ENCODE assay signal across 1 cellular context in the genomic region with DNA sequence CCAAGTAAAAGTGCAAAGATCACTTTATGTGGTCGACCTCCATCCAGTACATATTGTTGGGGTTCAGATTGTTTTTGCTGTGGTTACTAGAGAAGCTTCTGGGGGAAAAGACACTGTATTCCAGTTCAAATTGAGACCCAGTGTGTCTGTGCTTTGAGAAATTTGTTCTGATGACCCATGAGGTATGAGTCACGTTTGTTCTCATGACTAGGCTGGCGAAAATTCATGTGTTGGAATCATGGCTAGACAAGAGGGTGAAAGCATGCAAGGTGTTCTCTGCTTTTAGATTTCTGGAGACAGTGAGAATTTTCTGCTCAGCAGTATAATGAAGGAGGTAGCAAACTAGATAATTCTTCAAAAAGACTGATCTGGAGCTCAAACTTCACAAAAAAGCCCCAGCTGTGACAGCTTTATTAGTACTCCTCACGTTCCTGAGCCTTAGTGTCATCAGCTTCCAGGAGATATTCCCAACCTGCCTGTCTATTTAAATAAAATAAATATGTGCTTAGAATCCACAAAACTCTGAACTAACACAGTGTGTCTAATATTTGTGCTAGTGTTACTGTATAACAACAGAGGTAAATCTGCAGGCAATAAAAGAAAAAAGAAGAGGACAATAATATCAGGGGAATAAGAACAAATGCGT.
TF ChIP-seq lines count a peak whose summit lies in the region.

No MANE protein-coding gene starts in this region.

TF ChIP-seq in HepG2, 621 proteins besides CTCF, POLR2A, EP300 and RAD21 (continued from another document):
- TF ChIP-seq AHR (CRISPR knock-in tag; IDR thresholded peaks at IDR 0.05) = no peak
